Comparison of ENCODE assay signal across 26 cellular contexts in genomic region chr9:116181853-116182610, GRCh38. TPM values are rescaled to one million over a fixed set of nuclear protein-coding genes. Genes with fewer than 3 reads are reported as not detected.
DNase-seq lines count a peak whose midpoint lies in the region; ATAC-seq and TF ChIP-seq lines count a peak whose summit lies in the region.
"Had no signal": no experiment of that assay in that cellular context is flagged by ENCODE, and none has a peak within 500 bp of the region (broad histone marks: within the 10 kb centered on the region; RNA-seq: fewer than 3 reads in every experiment).

No MANE protein-coding gene starts in this region.

- no peak overlapping the region for H2AK9ac ChIP-seq in IMR-90 (replicated peaks; ENCODE audit: low read depth, low read length, poor library complexity)

- H3K14ac ChIP-seq in IMR-90 (replicated peaks; ENCODE audit: low read depth, low read length), result no peak overlapping the region

- no peaks in the 10 kb centered on the region for H3K79me2 ChIP-seq in Karpas-422 (ENCODE audit: low read length)

- peaks cover 53% of the 10 kb centered on the region for H3K4me1 Mint-ChIP-seq in osteocyte (ENCODE audit: unreplicated experiment)
- H3K4me1 Mint-ChIP-seq: central memory CD8-positive, alpha-beta T cell; T-helper 17 cell had no signal

- no peak overlapping the region for H4K8ac ChIP-seq in IMR-90 (ENCODE audit: low read depth in 2 of 2, low read length in 2 of 2)

- intact Hi-C loops in IMR-90 (cut with micrococcal nuclease) (no loop called here), spleen (cut with DNase I; ENCODE audit: low total_unique reads) (no loop called here)

- no peak overlapping the region for H2BK5ac ChIP-seq in IMR-90 (ENCODE audit: low read depth, low read length, poor library complexity, severe bottlenecking)

- TF ChIP-seq RAD21 in IMR-90 (IDR thresholded peaks at IDR 0.05; ENCODE audit: low read length), result no peak

- H3K4me1 ChIP-seq in IMR-90 (ENCODE audit: control insufficient read depth, insufficient read depth, low read length) (peaks cover 9% of the 10 kb centered on the region; the same call in 1 of the 2 replicates), Karpas-422 (ENCODE audit: low read length) (peaks cover 9% of the 10 kb centered on the region), spleen (no peaks in the 10 kb centered on the region)
- H3K4me1 ChIP-seq: ascending aorta, heart left ventricle, upper lobe of right lung had no signal

- in situ Hi-C loops in IMR-90 (cut with MboI; ENCODE audit: low sequenced_read_pairs), result no loop called here

- POLR2A ChIA-PET in IMR-90 (lab: Charles Lee; ENCODE audit: unreplicated experiment), result interaction anchor here (0.6 kb wide), 1 partner anchor 25 kb away, joined by 3 read pairs; no protein-coding TSS in a partner anchor

- dilution Hi-C loops in IMR-90 (cut with HindIII; ENCODE audit: low sequenced_read_pairs, unreplicated experiment), result no loop called here

- no peak overlapping the region for H3K18ac ChIP-seq in IMR-90 (ENCODE audit: low read depth, low read length)

- H2AK5ac ChIP-seq in IMR-90 (ENCODE audit: low read depth, low read length), result 0 out of 2 replicates have a peak overlapping the region, but pooled peaks have one; percentile 13

- peaks cover 57% of the 10 kb centered on the region for H3K36me3 Mint-ChIP-seq in osteocyte (ENCODE audit: unreplicated experiment)
- H3K36me3 Mint-ChIP-seq: activated naive CD4-positive, alpha-beta T cell treated with anti-CD3 and anti-CD28 coated beads, Interleukin-2, amount 50 U/mL, for 72 hours; CD8-positive, alpha-beta T cell had no signal

- H3K23ac ChIP-seq in IMR-90 (ENCODE audit: low read depth, low read length), result no peak overlapping the region

- H3K27ac ChIP-seq in IMR-90 (ENCODE audit: insufficient read depth, low read length), result no peak overlapping the region
- H3K27ac ChIP-seq in Karpas-422 (ENCODE audit: low read length), result no peak overlapping the region
- H3K27ac ChIP-seq in spleen, result no peak overlapping the region
- H3K27ac ChIP-seq: ascending aorta, heart left ventricle, KMS-11, upper lobe of right lung had no signal

- DNase-seq in AG20443 (ENCODE audit: low spot score), result peak; percentile 54
- DNase-seq in IMR-90, result peak; percentile 51
- DNase-seq in fibroblast of mammary gland (ENCODE audit: low read depth), result peak; percentile 62
- DNase-seq in osteocyte (ENCODE audit: extremely low spot score, unreplicated experiment), result no peak
- DNase-seq in Karpas-422, result no peak
- DNase-seq in spleen, result no peak
- DNase-seq: activated CD8-positive, alpha-beta T cell treated with anti-CD3 and anti-CD28 coated beads for 36 hours; CD8-positive, alpha-beta T cell; heart left ventricle; mesenchymal stem cell; NCI-H1436 treated with DMSO at 0.1 percent for 48 hours; NCI-H446 treated with DMSO at 0.1 percent for 48 hours; posterior cingulate gyrus; right cardiac atrium; stimulated activated CD4-positive, alpha-beta T cell treated with anti-CD3 and anti-CD28 coated beads, Interleukin-12 subunit alpha, Interleukin-12 subunit beta, amount 100 ng/mL, for 4 hours; stimulated activated CD4-positive, alpha-beta T cell treated with anti-CD3 and anti-CD28 coated beads, Interleukin-4, amount 100 ng/mL, for 1 hour; substantia nigra; T-helper 17 cell; upper lobe of right lung had no signal

- H3K27ac Mint-ChIP-seq in osteocyte (ENCODE audit: unreplicated experiment), result peak overlapping the region; percentile 58
- H3K27ac Mint-ChIP-seq: activated CD8-positive, alpha-beta T cell treated with anti-CD3 and anti-CD28 coated beads for 36 hours; activated naive CD4-positive, alpha-beta T cell treated with anti-CD3 and anti-CD28 coated beads, Interleukin-2, amount 50 U/mL, for 72 hours; activated T-helper 2 cell treated with anti-CD3 and anti-CD28 coated beads, Interferon-gamma antibody, Interleukin-2, Interleukin-4, amounts not matched to agents 10 μg/mL and 5 μg/mL and 100 μg/mL, durations not matched to agents 14 hours and 24 hours and 36 hours; CD8-positive, alpha-beta T cell; T-helper 17 cell had no signal

- WGBS in IMR-90 (ENCODE audit: extremely low coverage in 2 of 2, insufficient read length in 1 of 2), 2 experiments, result no CpG with 5 or more reads among the region's 3 CpGs
- 41 to 56% (median 53%) methylated on average over 3 of the region's 3 CpGs for WGBS in spleen, 5 donors

- TF ChIP-seq CTCF in IMR-90 (conservative IDR thresholded peaks at IDR 0.05; ENCODE audit: low read depth, low read length), result no peak
- TF ChIP-seq CTCF in fibroblast of mammary gland (conservative IDR thresholded peaks at IDR 0.05; ENCODE audit: control insufficient read depth, insufficient read depth, low read depth, low read length), result peak; percentile 6
- no peak for TF ChIP-seq CTCF in osteocyte (IDR thresholded peaks at IDR 0.05)
- no peak for TF ChIP-seq CTCF in spleen (IDR thresholded peaks at IDR 0.05 in 8 of 11, conservative IDR thresholded peaks at IDR 0.05 in 3 of 11)

- peaks cover 4% of the 10 kb centered on the region; the same call in 1 of the 2 replicates for H3K9me1 ChIP-seq in IMR-90 (ENCODE audit: insufficient read depth, low read length)

- no peak overlapping the region for H3K9ac ChIP-seq in IMR-90 (ENCODE audit: low read depth, low read length)
- no peak overlapping the region for H3K9ac ChIP-seq in Karpas-422 (ENCODE audit: low read length)
- H3K9ac ChIP-seq: KMS-11 had no signal

- no peaks in the 10 kb centered on the region for H3K9me3 Mint-ChIP-seq in osteocyte (ENCODE audit: unreplicated experiment)
- H3K9me3 Mint-ChIP-seq: activated CD8-positive, alpha-beta T cell treated with anti-CD3 and anti-CD28 coated beads for 36 hours; activated T-helper 2 cell treated with anti-CD3 and anti-CD28 coated beads, Interferon-gamma antibody, Interleukin-2, Interleukin-4, amounts not matched to agents 10 μg/mL and 5 μg/mL and 100 μg/mL, durations not matched to agents 14 hours and 24 hours and 36 hours; CD8-positive, alpha-beta T cell had no signal

- TF ChIP-seq POLR2A in IMR-90 (IDR thresholded peaks at IDR 0.05; ENCODE audit: low read depth, low read length) (no peak), spleen (IDR thresholded peaks at IDR 0.05) (no peak)

- no peak overlapping the region; the same call in 1 of the 2 replicates for H3K56ac ChIP-seq in IMR-90 (ENCODE audit: extremely low read depth, insufficient read depth, low read length)

- no peak overlapping the region for H4K5ac ChIP-seq in IMR-90 (ENCODE audit: low read depth, low read length)

- peaks cover 38% of the 10 kb centered on the region for H3K36me3 ChIP-seq in IMR-90 (ENCODE audit: control insufficient read depth, insufficient read depth, low read length)
- no peaks in the 10 kb centered on the region for H3K36me3 ChIP-seq in Karpas-422 (ENCODE audit: insufficient read depth, low read length)
- H3K36me3 ChIP-seq in spleen, result no peaks in the 10 kb centered on the region
- H3K36me3 ChIP-seq: ascending aorta, heart left ventricle, upper lobe of right lung had no signal

- peaks cover 41% of the 10 kb centered on the region for H4K20me1 ChIP-seq in IMR-90 (ENCODE audit: insufficient read depth, low read length)
- H4K20me1 ChIP-seq in Karpas-422 (ENCODE audit: insufficient read depth, low read depth, low read length), result no peaks in the 10 kb centered on the region

- peak overlapping the region; percentile 35; the same call in 1 of the 2 replicates for H3K4me2 ChIP-seq in IMR-90 (ENCODE audit: low read depth, low read length)
- H3K4me2 ChIP-seq in Karpas-422 (ENCODE audit: low read depth, low read length, poor library complexity, severe bottlenecking), result no peak overlapping the region
- H3K4me2 ChIP-seq: KMS-11 had no signal

- no peaks in the 10 kb centered on the region for H3K27me3 Mint-ChIP-seq in osteocyte (ENCODE audit: unreplicated experiment)
- H3K27me3 Mint-ChIP-seq: central memory CD8-positive, alpha-beta T cell; T-helper 17 cell had no signal

- H2BK15ac ChIP-seq in IMR-90 (ENCODE audit: low read depth, low read length), result no peak overlapping the region

- H3K79me1 ChIP-seq in IMR-90 (ENCODE audit: low read depth in 1 of 2, low read length in 2 of 2), result peaks cover 17 to 43% of the 10 kb centered on the region in 2 experiments

- H3K4ac ChIP-seq in IMR-90 (ENCODE audit: low read depth, low read length), result peak overlapping the region; percentile 40; the same call in 1 of the 2 replicates

- CTCF ChIA-PET in IMR-90 (lab: Yijun Ruan, JAX), result no interaction called here

- ATAC-seq in IMR-90 (ENCODE audit: low read depth) (peak; percentile 63), GM21526 (IDR thresholded peaks at IDR 0.05; ENCODE audit: low FRiP score, unreplicated experiment) (no peak), HG03571 (IDR thresholded peaks at IDR 0.05; ENCODE audit: unreplicated experiment) (no peak)
- ATAC-seq: activated CD8-positive, alpha-beta T cell treated with anti-CD3 and anti-CD28 coated beads for 36 hours; activated naive CD4-positive, alpha-beta T cell treated with anti-CD3 and anti-CD28 coated beads, Interleukin-2, amount 50 U/mL, for 72 hours; CD8-positive, alpha-beta T cell; heart left ventricle; right cardiac atrium; T-helper 17 cell; upper lobe of right lung had no signal

- BruUV-seq in IMR-90 (replicated peaks; lab: Mats Ljungman, UMichigan), result no TSS peak

- H2AFZ ChIP-seq in IMR-90 (replicated peaks; ENCODE audit: low read length, poor library complexity) (no peak overlapping the region), Karpas-422 (ENCODE audit: low read length) (no peak overlapping the region)

- no peaks in the 10 kb centered on the region for H3K9me3 ChIP-seq in IMR-90 (ENCODE audit: control insufficient read depth, insufficient read depth, low read length)
- H3K9me3 ChIP-seq in Karpas-422 (ENCODE audit: low read length), result no peaks in the 10 kb centered on the region
- no peaks in the 10 kb centered on the region for H3K9me3 ChIP-seq in spleen
- H3K9me3 ChIP-seq: ascending aorta, heart left ventricle, upper lobe of right lung had no signal

- H3K9me2 ChIP-seq in Karpas-422 (replicated peaks; ENCODE audit: insufficient read depth, low read length), result no peaks in the 10 kb centered on the region

- H4K91ac ChIP-seq in IMR-90 (ENCODE audit: insufficient read depth, low read depth, low read length), result no peak overlapping the region

- H3K27me3 ChIP-seq in IMR-90 (ENCODE audit: control insufficient read depth, insufficient read depth, low read length) (no peaks in the 10 kb centered on the region), Karpas-422 (ENCODE audit: low read length) (no peaks in the 10 kb centered on the region), spleen (replicated peaks in 1 of 7) (no peaks in the 10 kb centered on the region)
- H3K27me3 ChIP-seq: ascending aorta, heart left ventricle, upper lobe of right lung had no signal

- no peak overlapping the region for H3K4me3 ChIP-seq in IMR-90 (ENCODE audit: insufficient read depth, low read depth, low read length)
- no peak overlapping the region for H3K4me3 ChIP-seq in fibroblast of mammary gland (ENCODE audit: control insufficient read depth, low read depth, low read length)
- no peak overlapping the region for H3K4me3 ChIP-seq in Karpas-422 (ENCODE audit: low read length)
- H3K4me3 ChIP-seq in spleen, result no peak overlapping the region
- H3K4me3 ChIP-seq: ascending aorta, heart left ventricle, upper lobe of right lung had no signal

- H3K4me3 Mint-ChIP-seq in osteocyte (ENCODE audit: unreplicated experiment), result no peak overlapping the region
- H3K4me3 Mint-ChIP-seq: activated CD8-positive, alpha-beta T cell treated with anti-CD3 and anti-CD28 coated beads for 36 hours; CD8-positive, alpha-beta T cell; central memory CD8-positive, alpha-beta T cell; T-helper 17 cell had no signal

- no peak overlapping the region; the same call in 1 of the 2 replicates for H2BK20ac ChIP-seq in IMR-90 (ENCODE audit: low read depth, low read length)

- H2BK120ac ChIP-seq in IMR-90 (ENCODE audit: low read depth, low read length), result no peak overlapping the region

RNA-seq across cellular contexts. Expression of gene PAPPA, which starts 28.4 kb away (rescaled TPM):
- total RNA-seq in IMR-90 (2012; rRNA removed) (11.7 and 12.4 TPM in 2 replicates), osteocyte (214 and 229 TPM in 2 replicates), spleen (1 to 10 TPM in 2 of 7 donors, under 1 TPM in 5; 0.23 to 1.4 (median 0.72) TPM)
- polyA plus RNA-seq in IMR-90 (2012; rRNA removed) (8.3 and 8.6 TPM in 2 replicates), spleen (under 1 TPM; 0.13 to 0.18 (median 0.16) TPM)
- polyA plus RNA-seq in IMR-90 (2012; cell fraction: cytosol; rRNA removed), result 3.3 and 7.5 TPM in 2 replicates
- polyA plus RNA-seq in IMR-90 (2012; cell fraction: nucleus; rRNA removed; ENCODE audit: low replicate concordance), result 7.6 and 18.5 TPM in 2 replicates
- total RNA-seq in Karpas-422 (2014; rRNA removed; shearing (Covaris generic); ENCODE audit: low replicate concordance), result 0.14 and 0.30 TPM in 2 replicates
- total RNA-seq: activated CD8-positive, alpha-beta T cell treated with anti-CD3 and anti-CD28 coated beads for 36 hours; activated T-helper 2 cell treated with anti-CD3 and anti-CD28 coated beads, Interferon-gamma antibody, Interleukin-2, Interleukin-4, amounts not matched to agents 10 μg/mL and 5 μg/mL and 100 μg/mL, durations not matched to agents 14 hours and 24 hours and 36 hours; CD8-positive, alpha-beta T cell had no signal

Comparison
In these comparisons a context has a peak if more than half of its experiments do, and no peak if none do; other contexts are left out.
1. DNase-seq: peak in AG20443 (single experiment), IMR-90 (single experiment) and fibroblast of mammary gland (single experiment); none in osteocyte (single experiment), Karpas-422 (single experiment) and spleen (single experiment).
2. RNA of gene PAPPA, which starts 28.4 kb away (total RNA-seq): 214 to 229 TPM in osteocyte; 11.7 to 12.4 TPM in IMR-90, 0.23 to 1.4 TPM in spleen and 0.14 to 0.30 TPM in Karpas-422; every median in the first group is over 10 times any median in the second.